8 cellular contexts compared by ENCODE assay signal in genomic region chr14:105299654-105300541, GRCh38. TPM values are rescaled to one million over a fixed set of nuclear protein-coding genes. Genes with fewer than 3 reads are reported as not detected.
A peak's percentile ranks its signal among the peaks of the same experiment; 100 is the strongest.
DNase-seq lines count a peak whose midpoint lies in the region; ATAC-seq and TF ChIP-seq lines count a peak whose summit lies in the region.

No MANE protein-coding gene starts in this region.

- H3K27ac ChIP-seq in HUES64 (ENCODE audit: low read depth, low read length) (no peak overlapping the region; the same call in 1 of the 2 replicates), gastrocnemius medialis (peak overlapping the region; percentile 90 to 99 (median 94))

- ATAC-seq in GM21528 (IDR thresholded peaks at IDR 0.05; ENCODE audit: low FRiP score, unreplicated experiment) (peak; percentile 16), left cardiac atrium (peak; percentile 1 to 4), gastrocnemius medialis (peak; percentile 20 to 23)

- peaks cover 9% of the 10 kb centered on the region for H3K27me3 ChIP-seq in HUES64 (ENCODE audit: insufficient read depth, low read length)
- H3K27me3 ChIP-seq in gastrocnemius medialis: no peaks in the 10 kb centered on the region

- intact Hi-C loops in left cardiac atrium (cut with DNase I): no loop called here
- intact Hi-C loops in gastrocnemius medialis (cut with DNase I; ENCODE audit: low total_unique reads): loop anchor here (10.0 kb wide), 1 partner anchor 115 kb away; the partner anchor contains the start of gene MTA1

- in situ Hi-C loops in gastrocnemius medialis (cut with MboI; ENCODE audit: low sequenced_read_pairs in 4 of 4): no loop called here

- H3K36me3 ChIP-seq in HUES64 (ENCODE audit: insufficient read depth, low read length) (no peaks in the 10 kb centered on the region), gastrocnemius medialis (no peaks in the 10 kb centered on the region)

- H3K4me3 ChIP-seq in HUES64 (ENCODE audit: low read length) (peak overlapping the region; percentile 83), gastrocnemius medialis (peak overlapping the region; percentile 69 to 97 (median 75))

- TF ChIP-seq POLR2A in gastrocnemius medialis (IDR thresholded peaks at IDR 0.05): no peak

- DNase-seq in GM03348 (ENCODE audit: low spot score) (peak; percentile 52), left cardiac atrium (peak; percentile 58), gastrocnemius medialis (no peak), midbrain (lab: John Stamatoyannopoulos, UW) (no peak)
- peak; percentile 75 for DNase-seq in activated effector memory CD4-positive, alpha-beta T cell treated with anti-CD3 and anti-CD28 coated beads, Interleukin-2, amount 50 U/mL, for 16 hours
- DNase-seq in effector CD4-positive, alpha-beta T cell: no peak

- H3K9me3 ChIP-seq in HUES64 (ENCODE audit: insufficient read depth, low read depth, low read length) (no peaks in the 10 kb centered on the region), gastrocnemius medialis (no peaks in the 10 kb centered on the region)

- 11% methylated on average over 54 of the region's 54 CpGs for WGBS in HUES64

- H3K9ac ChIP-seq in HUES64 (ENCODE audit: low read depth, low read length): peak overlapping the region; percentile 86

- no peak for TF ChIP-seq CTCF in gastrocnemius medialis (IDR thresholded peaks at IDR 0.05 in 4 of 5, conservative IDR thresholded peaks at IDR 0.05 in 1 of 5)

- H3K4me1 ChIP-seq in HUES64 (ENCODE audit: insufficient read depth, low read length): no peaks in the 10 kb centered on the region
- peaks cover 12 to 15% of the 10 kb centered on the region in 2 donors for H3K4me1 ChIP-seq in gastrocnemius medialis

RNA-seq across cellular contexts. Expression of gene BRF1, which starts 0.9 kb away (rescaled TPM):
- 11.6 TPM for polyA plus RNA-seq in HUES64 (2013, experiment 1 of 2)
- 17.1 TPM for polyA plus RNA-seq in HUES64 (2013, experiment 2 of 2)
- total RNA-seq in left cardiac atrium (10 to 100 TPM; 18.8 to 20.0 TPM), gastrocnemius medialis (10 to 100 TPM; 19.5 to 27.4 (median 21.4) TPM)

RNA-seq across cellular contexts. Expression of gene PACS2, which starts 14.7 kb away (rescaled TPM):
- 28.8 TPM for polyA plus RNA-seq in HUES64 (2013, experiment 1 of 2)
- polyA plus RNA-seq in HUES64 (2013, experiment 2 of 2): 32.9 TPM
- total RNA-seq in left cardiac atrium (10 to 100 TPM; 53.4 to 55.8 TPM), gastrocnemius medialis (100 to 1,000 TPM in 1 of 4 donors, 10 to 100 TPM in 3; 81.0 to 115 (median 93.1) TPM)

RNA-seq across cellular contexts. Expression of gene BTBD6, which starts 51.6 kb away (rescaled TPM):
- polyA plus RNA-seq in HUES64 (2013, experiment 1 of 2): 18.3 TPM
- polyA plus RNA-seq in HUES64 (2013, experiment 2 of 2): 14.0 TPM
- total RNA-seq in left cardiac atrium (10 to 100 TPM; 37.7 to 42.7 TPM), gastrocnemius medialis (10 to 100 TPM; 48.4 to 85.9 (median 53.6) TPM)

Comparison
In these comparisons a context has a peak if more than half of its experiments do, and no peak if none do; other contexts are left out.
1. DNase-seq: peak in GM03348 (single experiment), activated effector memory CD4-positive, alpha-beta T cell treated with anti-CD3 and anti-CD28 coated beads, Interleukin-2, amount 50 U/mL, for 16 hours (single experiment) and left cardiac atrium (single experiment); none in gastrocnemius medialis (0 of 2), effector CD4-positive, alpha-beta T cell (single experiment) and midbrain (single experiment).
2. Peak in every context shown above with its lines, with median percentiles within 50 percentile points of each other: ATAC-seq.